ENCODE assay signal across 9 cellular contexts in the genomic region with DNA sequence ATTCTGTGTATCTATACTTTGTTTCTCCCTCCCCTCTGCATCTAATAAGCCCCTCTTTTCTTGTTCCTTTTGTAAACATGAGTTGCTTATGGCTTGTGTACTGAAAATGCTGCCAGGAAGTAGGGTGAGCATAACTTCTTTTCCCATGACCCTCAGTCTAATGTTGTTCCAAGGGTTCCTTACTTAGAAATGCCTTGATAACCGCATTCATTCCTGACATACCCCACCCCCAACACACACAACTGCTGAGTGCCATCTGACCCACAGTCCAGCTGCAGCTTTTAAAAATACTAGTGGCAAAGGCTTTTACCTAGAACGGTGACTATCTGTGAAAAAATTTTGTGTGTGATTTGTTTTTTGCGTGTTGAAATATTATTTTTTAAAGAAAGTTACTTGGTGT. TPM values are rescaled to one million over a fixed set of nuclear protein-coding genes. Genes with fewer than 3 reads are reported as not detected.
A peak's percentile ranks its signal among the peaks of the same experiment; 100 is the strongest.
DNase-seq lines count a peak whose midpoint lies in the region; ATAC-seq and TF ChIP-seq lines count a peak whose summit lies in the region.
"Had no signal": no experiment of that assay in that cellular context is flagged by ENCODE, and none has a peak within 500 bp of the region (broad histone marks: within the 10 kb centered on the region; RNA-seq: fewer than 3 reads in every experiment).

No MANE protein-coding gene starts in this region.

- no peaks in the 10 kb centered on the region for H3K27me3 ChIP-seq in smooth muscle cell (ENCODE audit: low read depth)

- TF ChIP-seq CTCF in smooth muscle cell (IDR thresholded peaks at IDR 0.05; ENCODE audit: borderline replicate concordance, insufficient read depth, poor library complexity, severe bottlenecking), result no peak

- H3K4me3 ChIP-seq in smooth muscle cell, result peak overlapping the region; percentile 8

- H3K36me3 ChIP-seq in smooth muscle cell (ENCODE audit: low read depth), result no peaks in the 10 kb centered on the region

- 9% methylated on average over 3 of the region's 3 CpGs for WGBS in smooth muscle cell (ENCODE audit: low lambda C conversion rate)

- peaks cover 58% of the 10 kb centered on the region for H3K4me1 ChIP-seq in smooth muscle cell (ENCODE audit: low read depth)

- peak overlapping the region; percentile 78 for H3K4me2 ChIP-seq in smooth muscle cell

- no peaks in the 10 kb centered on the region for H4K20me1 ChIP-seq in smooth muscle cell (ENCODE audit: low read depth)

- peaks cover 20% of the 10 kb centered on the region for H3F3A ChIP-seq in smooth muscle cell (ENCODE audit: low read depth)

- H3K79me2 ChIP-seq in smooth muscle cell (ENCODE audit: low read depth), result peaks cover 65% of the 10 kb centered on the region

- no peaks in the 10 kb centered on the region for H3K9me3 ChIP-seq in smooth muscle cell (replicated peaks; ENCODE audit: low read depth)

- H2AFZ ChIP-seq in smooth muscle cell (ENCODE audit: low read depth), result no peak overlapping the region

- DNase-seq in HCEC 1CT (peak; percentile 96), astrocyte of the hippocampus (ENCODE audit: low read depth, low spot score) (peak; percentile 94), iris pigment epithelial cell (ENCODE audit: low read depth) (peak; percentile 98), smooth muscle cell (lab: John Stamatoyannopoulos, UW; ENCODE audit: unreplicated experiment) (no peak), DMS153 (lab: John Stamatoyannopoulos, UW) (no peak)
- no peak for DNase-seq in activated naive CD4-positive, alpha-beta T cell treated with anti-CD3 and anti-CD28 coated beads, Interleukin-2, amount 50 U/mL, for 16 hours

- peak overlapping the region; percentile 48 for H3K9ac ChIP-seq in smooth muscle cell (ENCODE audit: low read depth)

- H3K27ac ChIP-seq in smooth muscle cell (ENCODE audit: low read depth), result peak overlapping the region; percentile 95

- ATAC-seq in HG02610 (IDR thresholded peaks at IDR 0.05; ENCODE audit: unreplicated experiment), result no peak
- no peak for ATAC-seq in HG03442 (IDR thresholded peaks at IDR 0.05; ENCODE audit: unreplicated experiment)
- ATAC-seq: SK-N-SH treated with all-trans-retinoic acid at 6 μM for 48 hours had no signal

RNA-seq across cellular contexts. Expression of a gene that starts 52.5 kb away (rescaled TPM):
- total RNA-seq in smooth muscle cell, result 49.3 and 53.4 TPM in 2 replicates
- polyA plus RNA-seq in smooth muscle cell, result 12.2 and 12.7 TPM in 2 replicates

Comparison
In these comparisons a context has a peak if more than half of its experiments do, and no peak if none do; other contexts are left out.
1. DNase-seq: peak in HCEC 1CT (single experiment), astrocyte of the hippocampus (single experiment) and iris pigment epithelial cell (single experiment); none in smooth muscle cell (single experiment), activated naive CD4-positive, alpha-beta T cell treated with anti-CD3 and anti-CD28 coated beads, Interleukin-2, amount 50 U/mL, for 16 hours (single experiment) and DMS153 (single experiment).